ENCODE assay signal across 1 cellular context in genomic region chr15:99123706-99124451, GRCh38.
TF ChIP-seq lines count a peak whose summit lies in the region.

No MANE protein-coding gene starts in this region.

TF ChIP-seq in HCT116, 20 proteins besides CTCF, POLR2A, EP300 and RAD21 (continued from another document):
- TF ChIP-seq SP1 (IDR thresholded peaks at IDR 0.05; ENCODE audit: low read depth): peak; percentile 81
TF ChIP-seq in HCT116: peak in this region for 9.
